ENCODE assay signal across 28 cellular contexts in the genomic region with DNA sequence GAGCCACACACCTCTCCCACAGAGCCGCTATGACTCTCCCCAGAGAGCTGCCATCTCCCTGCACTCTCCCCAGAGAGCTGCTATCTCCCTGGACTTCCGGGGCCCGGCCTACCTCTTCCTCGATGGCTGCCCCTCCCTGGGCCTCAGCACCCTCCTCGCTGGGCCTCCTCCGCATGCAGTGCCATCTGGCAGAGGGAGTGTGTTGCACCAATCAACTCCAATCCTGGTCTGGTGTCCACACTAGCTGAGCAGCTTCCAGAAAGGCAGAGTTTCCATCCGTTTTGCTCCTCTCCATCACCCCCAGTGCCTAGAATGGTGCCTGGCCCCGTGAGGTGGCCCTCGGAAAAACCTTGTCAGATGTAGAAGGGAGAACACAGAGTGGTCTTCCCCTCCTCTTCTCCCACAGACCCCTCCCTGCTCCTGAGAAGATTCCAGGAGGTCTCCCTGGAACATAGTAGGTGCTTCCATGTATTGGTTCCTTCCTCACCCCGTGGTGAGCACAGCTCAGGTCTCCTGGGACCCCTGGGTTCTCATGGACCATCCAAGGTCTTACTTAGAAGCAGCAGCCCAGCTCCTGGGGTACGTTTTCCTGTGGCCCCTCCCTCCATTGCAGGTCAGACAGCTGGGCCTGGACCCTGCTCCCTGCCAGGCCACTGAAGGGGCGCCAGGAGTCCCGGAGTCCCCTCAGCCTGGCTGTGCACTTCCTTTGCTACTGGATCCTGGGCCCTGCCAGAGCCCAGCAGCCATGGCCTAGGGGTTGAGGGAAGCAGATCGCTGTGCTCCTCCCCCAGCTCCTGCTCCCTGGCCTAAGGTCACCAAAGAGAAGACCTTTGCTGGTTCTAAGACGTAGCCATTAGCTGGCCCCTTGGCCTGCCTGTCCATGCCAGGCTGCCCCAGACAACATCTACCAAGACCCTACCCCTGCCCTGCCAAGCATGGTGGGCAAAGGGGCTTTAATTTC.
DNase-seq lines count a peak whose midpoint lies in the region; ATAC-seq, FAIRE-seq and TF ChIP-seq lines count a peak whose summit lies in the region.
"Had no signal": no experiment of that assay in that cellular context is flagged by ENCODE, and none has a peak within 500 bp of the region (broad histone marks: within the 10 kb centered on the region; RNA-seq: fewer than 3 reads in every experiment).

No MANE protein-coding gene starts in this region.

- peak; percentile 58 for DNase-seq in NCI-H82 (lab: John Stamatoyannopoulos, UW)
- no peak for DNase-seq in NCI-H82 treated with DMSO at 0.1 percent for 48 hours (lab: John Stamatoyannopoulos, UW; ENCODE audit: unreplicated experiment)
- no peak for DNase-seq in Panc1 (ENCODE audit: low read depth, low spot score)
- no peak for DNase-seq in lower lobe of right lung
- peak; percentile 49 for DNase-seq in small intestine
- no peak for DNase-seq in iPS-NIHi7 (ENCODE audit: extremely low spot score)
- DNase-seq in activated CD4-positive, alpha-beta T cell treated with anti-CD3 and anti-CD28 coated beads for 1 hour = no peak
- DNase-seq: activated CD4-positive, alpha-beta T cell treated with anti-CD3 and anti-CD28 coated beads for 48 hours; activated CD8-positive, alpha-beta memory T cell treated with anti-CD3 and anti-CD28 coated beads for 24 hours; activated gamma-delta T cell; activated naive CD8-positive, alpha-beta T cell treated with anti-CD3 and anti-CD28 coated beads, Interleukin-2, amount 50 U/mL, for 24 hours; AML-193; CD8-positive, alpha-beta memory T cell; effector CD8-positive, alpha-beta T cell; heart left ventricle; KG1; MM.1S; NCI-H2029 treated with DMSO at 0.1 percent for 48 hours; PC-3; SHP77 treated with DMSO at 0.1 percent for 48 hours; stimulated activated naive CD4-positive, alpha-beta T cell treated with Interleukin-2 at 50 U/mL for 16 hours; uterus had no signal

- H3K36me3 ChIP-seq in Panc1 (ENCODE audit: control insufficient read depth, insufficient read depth, low read length) = no peaks in the 10 kb centered on the region
- H3K36me3 ChIP-seq in lower lobe of right lung = no peaks in the 10 kb centered on the region
- no peaks in the 10 kb centered on the region for H3K36me3 ChIP-seq in small intestine (ENCODE audit: control insufficient read depth in 2 of 2, insufficient read depth in 2 of 2, low read length in 2 of 2)
- H3K36me3 ChIP-seq: HAP-1, heart left ventricle, uterus had no signal

- H3K4me3 ChIP-seq in Panc1 (ENCODE audit: low read depth in 2 of 2, low read length in 2 of 2) (no peak overlapping the region), lower lobe of right lung (no peak overlapping the region), small intestine (ENCODE audit: low read depth in 1 of 2, low read length in 2 of 2) (no peak overlapping the region)
- H3K4me3 ChIP-seq: A549, HAP-1, heart left ventricle, lung, uterus had no signal

- H3K4me1 ChIP-seq in Panc1 (ENCODE audit: control insufficient read depth, insufficient read depth, low read length) = peaks cover 20% of the 10 kb centered on the region
- peaks cover 21% of the 10 kb centered on the region for H3K4me1 ChIP-seq in lower lobe of right lung
- no peaks in the 10 kb centered on the region for H3K4me1 ChIP-seq in small intestine (ENCODE audit: control insufficient read depth in 2 of 2, insufficient read depth in 1 of 2, low read depth in 1 of 2, low read length in 1 of 2)
- H3K4me1 ChIP-seq: A549, HAP-1, uterus had no signal

- POLR2A ChIA-PET in Panc1 (lab: Charles Lee) = no interaction called here

- 64 to 73% (median 64%) methylated on average over 15 of the region's 15 CpGs for WGBS in small intestine, 3 donors

- H3K9me3 ChIP-seq in Panc1 (ENCODE audit: control insufficient read depth, insufficient read depth, low read depth, low read length) = no peaks in the 10 kb centered on the region
- no peaks in the 10 kb centered on the region for H3K9me3 ChIP-seq in lower lobe of right lung
- no peaks in the 10 kb centered on the region for H3K9me3 ChIP-seq in small intestine (ENCODE audit: control insufficient read depth, low read depth)
- H3K9me3 ChIP-seq: A549, HAP-1, heart left ventricle, uterus had no signal

- no peak for ATAC-seq in Panc1
- no peak for ATAC-seq in lower lobe of right lung
- ATAC-seq in GM18868 (IDR thresholded peaks at IDR 0.05; ENCODE audit: unreplicated experiment) = no peak
- ATAC-seq: A549; activated naive CD8-positive, alpha-beta T cell treated with anti-CD3 and anti-CD28 coated beads, Interleukin-2, amount 50 U/mL, for 24 hours; PC-3 had no signal

- intact Hi-C loops in Panc1 (cut with micrococcal nuclease; ENCODE audit: unreplicated experiment) (no loop called here), lower lobe of right lung (cut with DNase I) (no loop called here)

- in situ Hi-C loops in Panc1 (cut with HindIII; ENCODE audit: low pct_unique_long_range_greater_than_20kb, low sequenced_read_pairs) = no loop called here

- CTCF ChIA-PET in Panc1 (lab: Charles Lee) = no interaction called here

- BruUV-seq in Panc1 (replicated peaks; lab: Mats Ljungman, UMichigan) = no TSS peak

- H3K27me3 ChIP-seq in Panc1 (ENCODE audit: control insufficient read depth, insufficient read depth, low read length) (no peaks in the 10 kb centered on the region), lower lobe of right lung (ENCODE audit: low read depth) (no peaks in the 10 kb centered on the region), small intestine (ENCODE audit: control insufficient read depth in 2 of 2, insufficient read depth in 2 of 2, low read length in 2 of 2) (no peaks in the 10 kb centered on the region)
- H3K27me3 ChIP-seq: heart left ventricle, uterus had no signal

- TF ChIP-seq CTCF in Panc1 (IDR thresholded peaks at IDR 0.05) (no peak), lower lobe of right lung (IDR thresholded peaks at IDR 0.05) (no peak)

- H3K27ac ChIP-seq in Panc1 (ENCODE audit: low read length) (0 out of 2 replicates have a peak overlapping the region, but pooled peaks have one; percentile 2), lower lobe of right lung (peak overlapping the region; percentile 3), small intestine (ENCODE audit: low read depth in 1 of 2, low read length in 1 of 2) (peak overlapping the region in 1 of 2 donors; percentile 20)
- H3K27ac ChIP-seq: A549, epithelial cell of prostate, uterus, VCaP had no signal

- FAIRE-seq in small intestine (lab: Jason Lieb, UNC) = no peak
- FAIRE-seq: A549 had no signal

Comparison
In these comparisons a context has a peak if more than half of its experiments do, and no peak if none do; other contexts are left out.
1. DNase-seq: peak in NCI-H82 (single experiment) and small intestine (single experiment); none in NCI-H82 treated with DMSO at 0.1 percent for 48 hours (single experiment), Panc1 (single experiment), lower lobe of right lung (single experiment), iPS-NIHi7 (single experiment) and activated CD4-positive, alpha-beta T cell treated with anti-CD3 and anti-CD28 coated beads for 1 hour (single experiment).